Comparison of ENCODE assay signal across 1 cellular context in the genomic region with DNA sequence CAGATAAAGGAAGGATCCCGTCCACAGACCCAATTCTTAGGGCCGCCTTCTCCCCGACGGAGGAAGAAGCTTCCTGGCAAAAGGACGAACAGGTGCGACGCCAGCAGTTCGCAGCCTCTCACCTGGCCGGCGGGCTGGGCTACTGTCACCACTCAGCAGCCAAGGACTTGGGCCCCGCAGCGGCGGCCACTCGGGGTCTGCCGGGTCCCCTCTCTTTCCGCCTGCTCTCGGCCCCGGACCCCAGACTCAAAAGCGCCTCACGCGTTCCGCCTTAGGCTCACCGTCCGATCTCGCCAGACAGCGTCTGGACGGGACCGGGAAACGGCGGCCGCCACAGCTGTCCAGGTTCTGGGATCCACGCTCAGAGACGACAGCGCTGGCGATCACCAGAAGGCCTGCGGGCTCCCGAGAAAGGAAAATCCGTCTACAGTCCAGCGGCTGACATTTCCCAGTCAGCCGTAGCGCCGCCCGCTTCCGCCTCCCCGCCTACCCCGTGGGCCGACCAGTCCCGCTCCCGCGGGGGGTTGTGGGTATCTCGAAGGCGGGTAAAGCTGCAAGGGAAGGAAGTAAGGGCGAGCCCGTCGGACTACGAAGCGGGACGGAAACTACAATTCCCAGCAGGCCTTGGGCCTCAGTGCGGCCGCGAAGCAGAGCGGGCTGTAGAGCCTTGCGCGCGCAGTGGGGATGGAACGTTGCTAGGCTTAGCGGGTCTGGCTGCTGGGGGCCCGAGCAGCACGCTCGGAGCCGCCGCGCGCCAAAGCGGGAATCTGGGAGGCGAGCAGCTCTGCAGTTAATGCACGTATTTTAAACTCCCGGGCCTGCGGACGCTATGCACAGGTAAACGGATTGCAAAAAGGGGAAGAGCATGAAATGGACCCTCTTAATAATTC.
TF ChIP-seq lines count a peak whose summit lies in the region.

A gene (minus strand): TSS at position 454 of the 890 bp plus-strand sequence. CDS start 8,538 bp downstream, outside the sequence.
A gene (plus strand): TSS at position 678 of the 890 bp plus-strand sequence. CDS start 152 bp downstream, at position 830.

TF ChIP-seq in HepG2, 621 proteins besides CTCF, POLR2A, EP300 and RAD21 (continued from another document and continues in another):
- TF ChIP-seq PAWR (CRISPR knock-in tag; IDR thresholded peaks at IDR 0.05; ENCODE audit: borderline replicate concordance) (no peak), REL (CRISPR knock-in tag; conservative IDR thresholded peaks at IDR 0.05) (peak; percentile 71; the same call in 1 of the 2 replicates), ETV6 (CRISPR knock-in tag; conservative IDR thresholded peaks at IDR 0.05) (no peak), ZFAT (CRISPR knock-in tag; conservative IDR thresholded peaks at IDR 0.05) (no peak), SIN3A (IDR thresholded peaks at IDR 0.05; ENCODE audit: borderline replicate concordance, low read depth, low read length) (peak; percentile 68; the same call in 1 of the 2 replicates), ZNF644 (CRISPR knock-in tag; IDR thresholded peaks at IDR 0.05; ENCODE audit: low read depth) (peak; percentile 14; the same call in 1 of the 2 replicates), SKI (IDR thresholded peaks at IDR 0.05; ENCODE audit: partially characterized antibody) (peak; percentile 42), ZNF207 (IDR thresholded peaks at IDR 0.05; ENCODE audit: borderline replicate concordance) (no peak), ETV5 (CRISPR knock-in tag; IDR thresholded peaks at IDR 0.05; ENCODE audit: borderline replicate concordance) (peak; percentile 75; the same call in 1 of the 2 replicates), YEATS4 (CRISPR knock-in tag; IDR thresholded peaks at IDR 0.05; ENCODE audit: borderline replicate concordance) (peak; percentile 51), ZMYM3 (CRISPR knock-in tag; IDR thresholded peaks at IDR 0.05) (no peak; the same call in 1 of the 2 replicates), RCOR2 (CRISPR knock-in tag; IDR thresholded peaks at IDR 0.05) (no peak), ZNF605 (CRISPR knock-in tag; IDR thresholded peaks at IDR 0.05) (peak; percentile 57; the same call in 1 of the 2 replicates), ZNF850 (CRISPR knock-in tag; conservative IDR thresholded peaks at IDR 0.05) (no peak), YEATS2 (CRISPR knock-in tag; IDR thresholded peaks at IDR 0.05; ENCODE audit: borderline replicate concordance) (peak; percentile 96), ZFP37 (CRISPR knock-in tag; IDR thresholded peaks at IDR 0.05; ENCODE audit: borderline replicate concordance) (peak; percentile 53; the same call in 1 of the 2 replicates), ATAD3A (CRISPR knock-in tag; IDR thresholded peaks at IDR 0.05) (no peak)
- TF ChIP-seq, protein P1, sequence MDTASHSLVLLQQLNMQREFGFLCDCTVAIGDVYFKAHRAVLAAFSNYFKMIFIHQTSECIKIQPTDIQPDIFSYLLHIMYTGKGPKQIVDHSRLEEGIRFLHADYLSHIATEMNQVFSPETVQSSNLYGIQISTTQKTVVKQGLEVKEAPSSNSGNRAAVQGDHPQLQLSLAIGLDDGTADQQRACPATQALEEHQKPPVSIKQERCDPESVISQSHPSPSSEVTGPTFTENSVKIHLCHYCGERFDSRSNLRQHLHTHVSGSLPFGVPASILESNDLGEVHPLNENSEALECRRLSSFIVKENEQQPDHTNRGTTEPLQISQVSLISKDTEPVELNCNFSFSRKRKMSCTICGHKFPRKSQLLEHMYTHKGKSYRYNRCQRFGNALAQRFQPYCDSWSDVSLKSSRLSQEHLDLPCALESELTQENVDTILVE (CRISPR knock-in tag; IDR thresholded peaks at IDR 0.05) = 0 out of 2 replicates have a peak, but pooled peaks have one; percentile 29
- TF ChIP-seq, protein P2, sequence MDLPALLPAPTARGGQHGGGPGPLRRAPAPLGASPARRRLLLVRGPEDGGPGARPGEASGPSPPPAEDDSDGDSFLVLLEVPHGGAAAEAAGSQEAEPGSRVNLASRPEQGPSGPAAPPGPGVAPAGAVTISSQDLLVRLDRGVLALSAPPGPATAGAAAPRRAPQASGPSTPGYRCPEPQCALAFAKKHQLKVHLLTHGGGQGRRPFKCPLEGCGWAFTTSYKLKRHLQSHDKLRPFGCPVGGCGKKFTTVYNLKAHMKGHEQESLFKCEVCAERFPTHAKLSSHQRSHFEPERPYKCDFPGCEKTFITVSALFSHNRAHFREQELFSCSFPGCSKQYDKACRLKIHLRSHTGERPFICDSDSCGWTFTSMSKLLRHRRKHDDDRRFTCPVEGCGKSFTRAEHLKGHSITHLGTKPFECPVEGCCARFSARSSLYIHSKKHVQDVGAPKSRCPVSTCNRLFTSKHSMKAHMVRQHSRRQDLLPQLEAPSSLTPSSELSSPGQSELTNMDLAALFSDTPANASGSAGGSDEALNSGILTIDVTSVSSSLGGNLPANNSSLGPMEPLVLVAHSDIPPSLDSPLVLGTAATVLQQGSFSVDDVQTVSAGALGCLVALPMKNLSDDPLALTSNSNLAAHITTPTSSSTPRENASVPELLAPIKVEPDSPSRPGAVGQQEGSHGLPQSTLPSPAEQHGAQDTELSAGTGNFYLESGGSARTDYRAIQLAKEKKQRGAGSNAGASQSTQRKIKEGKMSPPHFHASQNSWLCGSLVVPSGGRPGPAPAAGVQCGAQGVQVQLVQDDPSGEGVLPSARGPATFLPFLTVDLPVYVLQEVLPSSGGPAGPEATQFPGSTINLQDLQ (CRISPR knock-in tag; IDR thresholded peaks at IDR 0.05) = no peak
- TF ChIP-seq, protein P3, sequence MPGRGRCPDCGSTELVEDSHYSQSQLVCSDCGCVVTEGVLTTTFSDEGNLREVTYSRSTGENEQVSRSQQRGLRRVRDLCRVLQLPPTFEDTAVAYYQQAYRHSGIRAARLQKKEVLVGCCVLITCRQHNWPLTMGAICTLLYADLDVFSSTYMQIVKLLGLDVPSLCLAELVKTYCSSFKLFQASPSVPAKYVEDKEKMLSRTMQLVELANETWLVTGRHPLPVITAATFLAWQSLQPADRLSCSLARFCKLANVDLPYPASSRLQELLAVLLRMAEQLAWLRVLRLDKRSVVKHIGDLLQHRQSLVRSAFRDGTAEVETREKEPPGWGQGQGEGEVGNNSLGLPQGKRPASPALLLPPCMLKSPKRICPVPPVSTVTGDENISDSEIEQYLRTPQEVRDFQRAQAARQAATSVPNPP (CRISPR knock-in tag; IDR thresholded peaks at IDR 0.05) = peak; percentile 53; the same call in 1 of the 2 replicates
- TF ChIP-seq, protein P4, sequence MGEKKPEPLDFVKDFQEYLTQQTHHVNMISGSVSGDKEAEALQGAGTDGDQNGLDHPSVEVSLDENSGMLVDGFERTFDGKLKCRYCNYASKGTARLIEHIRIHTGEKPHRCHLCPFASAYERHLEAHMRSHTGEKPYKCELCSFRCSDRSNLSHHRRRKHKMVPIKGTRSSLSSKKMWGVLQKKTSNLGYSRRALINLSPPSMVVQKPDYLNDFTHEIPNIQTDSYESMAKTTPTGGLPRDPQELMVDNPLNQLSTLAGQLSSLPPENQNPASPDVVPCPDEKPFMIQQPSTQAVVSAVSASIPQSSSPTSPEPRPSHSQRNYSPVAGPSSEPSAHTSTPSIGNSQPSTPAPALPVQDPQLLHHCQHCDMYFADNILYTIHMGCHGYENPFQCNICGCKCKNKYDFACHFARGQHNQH (CRISPR knock-in tag; IDR thresholded peaks at IDR 0.05) = peak; percentile 86; the same call in 1 of the 2 replicates
- TF ChIP-seq, protein P5, sequence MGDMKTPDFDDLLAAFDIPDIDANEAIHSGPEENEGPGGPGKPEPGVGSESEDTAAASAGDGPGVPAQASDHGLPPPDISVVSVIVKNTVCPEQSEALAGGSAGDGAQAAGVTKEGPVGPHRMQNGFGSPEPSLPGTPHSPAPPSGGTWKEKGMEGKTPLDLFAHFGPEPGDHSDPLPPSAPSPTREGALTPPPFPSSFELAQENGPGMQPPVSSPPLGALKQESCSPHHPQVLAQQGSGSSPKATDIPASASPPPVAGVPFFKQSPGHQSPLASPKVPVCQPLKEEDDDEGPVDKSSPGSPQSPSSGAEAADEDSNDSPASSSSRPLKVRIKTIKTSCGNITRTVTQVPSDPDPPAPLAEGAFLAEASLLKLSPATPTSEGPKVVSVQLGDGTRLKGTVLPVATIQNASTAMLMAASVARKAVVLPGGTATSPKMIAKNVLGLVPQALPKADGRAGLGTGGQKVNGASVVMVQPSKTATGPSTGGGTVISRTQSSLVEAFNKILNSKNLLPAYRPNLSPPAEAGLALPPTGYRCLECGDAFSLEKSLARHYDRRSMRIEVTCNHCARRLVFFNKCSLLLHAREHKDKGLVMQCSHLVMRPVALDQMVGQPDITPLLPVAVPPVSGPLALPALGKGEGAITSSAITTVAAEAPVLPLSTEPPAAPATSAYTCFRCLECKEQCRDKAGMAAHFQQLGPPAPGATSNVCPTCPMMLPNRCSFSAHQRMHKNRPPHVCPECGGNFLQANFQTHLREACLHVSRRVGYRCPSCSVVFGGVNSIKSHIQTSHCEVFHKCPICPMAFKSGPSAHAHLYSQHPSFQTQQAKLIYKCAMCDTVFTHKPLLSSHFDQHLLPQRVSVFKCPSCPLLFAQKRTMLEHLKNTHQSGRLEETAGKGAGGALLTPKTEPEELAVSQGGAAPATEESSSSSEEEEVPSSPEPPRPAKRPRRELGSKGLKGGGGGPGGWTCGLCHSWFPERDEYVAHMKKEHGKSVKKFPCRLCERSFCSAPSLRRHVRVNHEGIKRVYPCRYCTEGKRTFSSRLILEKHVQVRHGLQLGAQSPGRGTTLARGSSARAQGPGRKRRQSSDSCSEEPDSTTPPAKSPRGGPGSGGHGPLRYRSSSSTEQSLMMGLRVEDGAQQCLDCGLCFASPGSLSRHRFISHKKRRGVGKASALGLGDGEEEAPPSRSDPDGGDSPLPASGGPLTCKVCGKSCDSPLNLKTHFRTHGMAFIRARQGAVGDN (CRISPR knock-in tag; IDR thresholded peaks at IDR 0.05) = peak; percentile 92
- TF ChIP-seq, protein P6, sequence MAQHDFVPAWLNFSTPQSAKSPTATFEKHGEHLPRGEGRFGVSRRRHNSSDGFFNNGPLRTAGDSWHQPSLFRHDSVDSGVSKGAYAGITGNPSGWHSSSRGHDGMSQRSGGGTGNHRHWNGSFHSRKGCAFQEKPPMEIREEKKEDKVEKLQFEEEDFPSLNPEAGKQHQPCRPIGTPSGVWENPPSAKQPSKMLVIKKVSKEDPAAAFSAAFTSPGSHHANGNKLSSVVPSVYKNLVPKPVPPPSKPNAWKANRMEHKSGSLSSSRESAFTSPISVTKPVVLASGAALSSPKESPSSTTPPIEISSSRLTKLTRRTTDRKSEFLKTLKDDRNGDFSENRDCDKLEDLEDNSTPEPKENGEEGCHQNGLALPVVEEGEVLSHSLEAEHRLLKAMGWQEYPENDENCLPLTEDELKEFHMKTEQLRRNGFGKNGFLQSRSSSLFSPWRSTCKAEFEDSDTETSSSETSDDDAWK (CRISPR knock-in tag; IDR thresholded peaks at IDR 0.05) = no peak
- TF ChIP-seq, protein P7, sequence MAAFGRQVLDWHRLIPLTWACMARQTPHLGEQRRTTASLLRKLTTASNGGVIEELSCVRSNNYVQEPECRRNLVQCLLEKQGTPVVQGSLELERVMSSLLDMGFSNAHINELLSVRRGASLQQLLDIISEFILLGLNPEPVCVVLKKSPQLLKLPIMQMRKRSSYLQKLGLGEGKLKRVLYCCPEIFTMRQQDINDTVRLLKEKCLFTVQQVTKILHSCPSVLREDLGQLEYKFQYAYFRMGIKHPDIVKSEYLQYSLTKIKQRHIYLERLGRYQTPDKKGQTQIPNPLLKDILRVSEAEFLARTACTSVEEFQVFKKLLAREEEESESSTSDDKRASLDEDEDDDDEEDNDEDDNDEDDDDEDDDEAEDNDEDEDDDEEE (CRISPR knock-in tag; IDR thresholded peaks at IDR 0.05) = peak; percentile 51; the same call in 1 of the 2 replicates
- TF ChIP-seq, protein P8, sequence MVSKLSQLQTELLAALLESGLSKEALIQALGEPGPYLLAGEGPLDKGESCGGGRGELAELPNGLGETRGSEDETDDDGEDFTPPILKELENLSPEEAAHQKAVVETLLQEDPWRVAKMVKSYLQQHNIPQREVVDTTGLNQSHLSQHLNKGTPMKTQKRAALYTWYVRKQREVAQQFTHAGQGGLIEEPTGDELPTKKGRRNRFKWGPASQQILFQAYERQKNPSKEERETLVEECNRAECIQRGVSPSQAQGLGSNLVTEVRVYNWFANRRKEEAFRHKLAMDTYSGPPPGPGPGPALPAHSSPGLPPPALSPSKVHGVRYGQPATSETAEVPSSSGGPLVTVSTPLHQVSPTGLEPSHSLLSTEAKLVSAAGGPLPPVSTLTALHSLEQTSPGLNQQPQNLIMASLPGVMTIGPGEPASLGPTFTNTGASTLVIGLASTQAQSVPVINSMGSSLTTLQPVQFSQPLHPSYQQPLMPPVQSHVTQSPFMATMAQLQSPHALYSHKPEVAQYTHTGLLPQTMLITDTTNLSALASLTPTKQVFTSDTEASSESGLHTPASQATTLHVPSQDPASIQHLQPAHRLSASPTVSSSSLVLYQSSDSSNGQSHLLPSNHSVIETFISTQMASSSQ (IDR thresholded peaks at IDR 0.05; ENCODE audit: low read depth) = 0 out of 2 replicates have a peak, but pooled peaks have one; percentile 24
- TF ChIP-seq, protein P8 (CRISPR knock-in tag; IDR thresholded peaks at IDR 0.05; ENCODE audit: borderline replicate concordance) = peak; percentile 44; the same call in 1 of the 2 replicates
- TF ChIP-seq, protein P9, sequence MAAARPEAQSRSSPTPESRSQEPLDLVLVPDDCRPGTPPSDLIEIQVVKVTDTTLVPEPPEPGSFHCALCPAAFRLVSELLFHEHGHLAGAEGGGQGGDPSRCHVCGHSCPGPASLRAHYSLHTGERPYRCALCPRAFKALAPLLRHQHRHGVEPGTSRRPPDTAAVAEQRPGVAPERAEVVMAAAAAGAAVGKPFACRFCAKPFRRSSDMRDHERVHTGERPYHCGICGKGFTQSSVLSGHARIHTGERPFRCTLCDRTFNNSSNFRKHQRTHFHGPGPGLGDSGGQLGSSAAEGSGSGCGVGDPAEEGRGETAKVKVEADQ (CRISPR knock-in tag; IDR thresholded peaks at IDR 0.05; ENCODE audit: borderline replicate concordance) = peak; percentile 68; the same call in 1 of the 2 replicates
- TF ChIP-seq, protein P10, sequence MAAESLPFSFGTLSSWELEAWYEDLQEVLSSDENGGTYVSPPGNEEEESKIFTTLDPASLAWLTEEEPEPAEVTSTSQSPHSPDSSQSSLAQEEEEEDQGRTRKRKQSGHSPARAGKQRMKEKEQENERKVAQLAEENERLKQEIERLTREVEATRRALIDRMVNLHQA (CRISPR knock-in tag; IDR thresholded peaks at IDR 0.05) = no peak
- TF ChIP-seq, protein P11, sequence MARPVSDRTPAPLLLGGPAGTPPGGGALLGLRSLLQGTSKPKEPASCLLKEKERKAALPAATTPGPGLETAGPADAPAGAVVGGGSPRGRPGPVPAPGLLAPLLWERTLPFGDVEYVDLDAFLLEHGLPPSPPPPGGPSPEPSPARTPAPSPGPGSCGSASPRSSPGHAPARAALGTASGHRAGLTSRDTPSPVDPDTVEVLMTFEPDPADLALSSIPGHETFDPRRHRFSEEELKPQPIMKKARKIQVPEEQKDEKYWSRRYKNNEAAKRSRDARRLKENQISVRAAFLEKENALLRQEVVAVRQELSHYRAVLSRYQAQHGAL (CRISPR knock-in tag; IDR thresholded peaks at IDR 0.05; ENCODE audit: not compliant biosample characterization) = no peak
